In the genomic region with DNA sequence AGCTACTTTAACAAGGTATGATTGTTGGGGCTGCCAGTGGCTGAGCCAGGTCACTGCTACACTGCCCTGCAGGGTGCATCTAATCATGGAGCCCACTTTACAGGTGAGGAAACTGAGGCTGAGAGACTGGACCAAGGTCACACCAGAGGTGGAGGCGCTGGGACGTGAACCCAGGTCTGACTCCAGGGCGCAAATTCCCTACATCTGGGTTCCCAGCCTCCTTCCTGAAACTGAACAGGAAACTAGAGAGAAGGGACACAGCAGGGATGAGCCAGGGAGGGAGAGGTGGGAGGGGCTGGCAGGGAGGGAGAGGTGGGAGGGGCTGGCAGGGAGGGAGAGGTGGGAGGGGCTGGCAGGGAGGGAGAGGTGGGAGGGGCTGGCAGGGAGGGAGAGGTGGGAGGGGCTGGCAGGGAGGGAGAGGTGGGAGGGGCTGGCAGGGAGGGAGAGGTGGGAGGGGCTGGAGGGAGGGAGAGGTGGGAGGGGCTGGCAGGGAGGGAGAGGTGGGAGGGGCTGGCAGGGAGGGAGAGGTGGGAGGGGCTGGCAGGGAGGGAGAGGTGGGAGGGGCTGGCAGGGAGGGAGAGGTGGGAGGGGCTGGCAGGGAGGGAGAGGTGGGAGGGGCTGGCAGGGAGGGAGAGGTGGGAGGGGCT, we compare ENCODE assay signal across 8 cellular contexts. TPM values are rescaled to one million over a fixed set of nuclear protein-coding genes. Genes with fewer than 3 reads are reported as not detected.
DNase-seq lines count a peak whose midpoint lies in the region; ATAC-seq and TF ChIP-seq lines count a peak whose summit lies in the region.
"Not testable (repeated sequence)": the region's sequence is repeated elsewhere in the genome, so short reads cannot be mapped to it uniquely, and the experiment has no call there.

No MANE protein-coding gene starts in this region.

- TF ChIP-seq CTCF in esophagus squamous epithelium (IDR thresholded peaks at IDR 0.05); upper lobe of right lung (IDR thresholded peaks at IDR 0.05): not testable (repeated sequence)

- not testable (repeated sequence) for H3K36me3 ChIP-seq in SJCRH30, esophagus squamous epithelium, upper lobe of right lung

- not testable (repeated sequence) for H3K27ac ChIP-seq in SJCRH30
- H3K27ac ChIP-seq in esophagus squamous epithelium: peak overlapping the region; percentile 80 to 94 (median 94)
- H3K27ac ChIP-seq in upper lobe of right lung: peak overlapping the region; percentile 47

- peak; percentile 72 for DNase-seq in DMS53 (lab: John Stamatoyannopoulos, UW)
- peak; percentile 20 for DNase-seq in NCI-H1694 (lab: John Stamatoyannopoulos, UW)
- peak; percentile 46 to 55 for DNase-seq in SJCRH30
- DNase-seq in astrocyte of the hippocampus (ENCODE audit: low read depth, low spot score): peak; percentile 48
- DNase-seq in esophagus squamous epithelium (lab: John Stamatoyannopoulos, UW); left lobe of liver (ENCODE audit: low spot score); upper lobe of right lung: not testable (repeated sequence)
- DNase-seq in retina: peak; percentile 13

- intact Hi-C loops in esophagus squamous epithelium (cut with DNase I); upper lobe of right lung (cut with DNase I): not testable (repeated sequence)

- H3K27me3 ChIP-seq in SJCRH30, esophagus squamous epithelium, upper lobe of right lung: not testable (repeated sequence)

- ATAC-seq in left lobe of liver (peak; percentile 57), upper lobe of right lung (peak; percentile 34)

- WGBS in esophagus squamous epithelium, 2 donors: 20% methylated on average over 2 of the region's 3 CpGs; no CpG with 5 or more reads in 1 of the 2 donors

- not testable (repeated sequence) for H3K4me1 ChIP-seq in SJCRH30
- H3K4me1 ChIP-seq in esophagus squamous epithelium: peaks cover 44 to 90% (median 62%) of the 10 kb centered on the region in 3 donors
- peaks cover 35% of the 10 kb centered on the region for H3K4me1 ChIP-seq in upper lobe of right lung

- not testable (repeated sequence) for H3K9me3 ChIP-seq in SJCRH30 (replicated peaks); esophagus squamous epithelium; upper lobe of right lung

- TF ChIP-seq POLR2A in esophagus squamous epithelium (IDR thresholded peaks at IDR 0.05): peak in 1 of 4 donors; percentile 50

- not testable (repeated sequence) for H3K4me3 ChIP-seq in SJCRH30, esophagus squamous epithelium, upper lobe of right lung

RNA-seq across cellular contexts. Expression of a gene that starts 7.9 kb away (rescaled TPM):
- total RNA-seq in SJCRH30 (2014; rRNA removed; shearing (Covaris generic)): 47.1 and 51.9 TPM in 2 replicates
- total RNA-seq in esophagus squamous epithelium (100 to 1,000 TPM in 1 of 4 donors, 10 to 100 TPM in 3; 34.1 to 123 (median 64.1) TPM), left lobe of liver (65.0 TPM), upper lobe of right lung (84.8 TPM)

RNA-seq across cellular contexts. Expression of a gene that starts 20.7 kb away (rescaled TPM):
- total RNA-seq in SJCRH30 (2014; rRNA removed; shearing (Covaris generic)): 1.0 and 1.4 TPM in 2 replicates
- total RNA-seq in esophagus squamous epithelium (1 to 10 TPM in 2 of 4 donors, under 1 TPM in 2; 0.26 to 4.2 (median 0.99) TPM), left lobe of liver (10.2 TPM), upper lobe of right lung (0.67 TPM)

RNA-seq across cellular contexts. Expression of a gene that starts 27.8 kb away (rescaled TPM):
- 34.5 and 35.9 TPM in 2 replicates for total RNA-seq in SJCRH30 (2014; rRNA removed; shearing (Covaris generic))
- total RNA-seq in esophagus squamous epithelium (10 to 100 TPM; 46.9 to 79.6 (median 73.2) TPM), left lobe of liver (44.2 TPM), upper lobe of right lung (64.3 TPM)
